15 cellular contexts compared by ENCODE assay signal in genomic region chr14:78029471-78030372, GRCh38.
DNase-seq lines count a peak whose midpoint lies in the region; ATAC-seq, FAIRE-seq and TF ChIP-seq lines count a peak whose summit lies in the region.
"Had no signal": no experiment of that assay in that cellular context is flagged by ENCODE, and none has a peak within 500 bp of the region (broad histone marks: within the 10 kb centered on the region; RNA-seq: fewer than 3 reads in every experiment).

No MANE protein-coding gene starts in this region.

- no peak overlapping the region for H2BK15ac ChIP-seq in H1 (ENCODE audit: low read length)

- no peaks in the 10 kb centered on the region for H3K23me2 ChIP-seq in H1 (ENCODE audit: low read depth, low read length)

- peak overlapping the region; percentile 12 for H3K14ac ChIP-seq in H1 (ENCODE audit: insufficient read length)

- ATAC-seq in esophagus mucosa (no peak), aorta (ENCODE audit: low FRiP score) (no peak)
- ATAC-seq: activated CD8-positive, alpha-beta memory T cell treated with anti-CD3 and anti-CD28 coated beads, Interleukin-2, amount 10 ng/mL, durations not matched to agents 7 days and 5 days had no signal

- H4K91ac ChIP-seq in H1 (replicated peaks; ENCODE audit: insufficient read length, low read length), result peak overlapping the region; percentile 86

- peak overlapping the region; percentile 65; the same call in 1 of the 2 replicates for H3K18ac ChIP-seq in H1 (ENCODE audit: extremely low read depth, low read length)

- H4K5ac ChIP-seq in H1 (ENCODE audit: insufficient read length, low read depth, low read length), result peak overlapping the region; percentile 73

- H3K27ac ChIP-seq in H1 (ENCODE audit: low read depth, low read length), result peak overlapping the region; percentile 55; the same call in 1 of the 2 replicates
- H3K27ac ChIP-seq in parathyroid adenoma, result no peak overlapping the region
- no peak overlapping the region for H3K27ac ChIP-seq in aorta (ENCODE audit: low read depth in 1 of 2, low read length in 2 of 2)
- H3K27ac ChIP-seq in kidney (ENCODE audit: low read depth in 2 of 2, low read length in 2 of 2), result no peak overlapping the region
- H3K27ac ChIP-seq: esophagus muscularis mucosa, left ventricle myocardium inferior had no signal

- TF ChIP-seq RAD21 in H1 (IDR thresholded peaks at IDR 0.05 in 1 of 2, conservative IDR thresholded peaks at IDR 0.05 in 1 of 2; ENCODE audit: low read depth in 2 of 2, low read length in 2 of 2), result no peak; a peak in 2 of 4 replicates

- peak overlapping the region; percentile 15 for H3K4ac ChIP-seq in H1 (replicated peaks; ENCODE audit: insufficient read length, low read depth, low read length)

- H3K9ac ChIP-seq in H1 (replicated peaks in 1 of 4; ENCODE audit: extremely low read depth in 1 of 4, low read depth in 3 of 4, low read length in 3 of 4), result no peak overlapping the region
- no peak overlapping the region for H3K9ac ChIP-seq in parathyroid adenoma
- no peak overlapping the region for H3K9ac ChIP-seq in kidney (ENCODE audit: low read length in 2 of 2)
- H3K9ac ChIP-seq: SK-N-SH had no signal

- no peak overlapping the region; the same call in 1 of the 2 replicates for H4K8ac ChIP-seq in H1 (ENCODE audit: extremely low read depth, insufficient read depth, low read length)

- TF ChIP-seq EP300 in H1 (IDR thresholded peaks at IDR 0.05; ENCODE audit: borderline replicate concordance in 1 of 2, low read depth in 2 of 2, low read length in 2 of 2), result peak in 1 of 2 experiments; percentile 61; a peak in 1 of 3 replicates

- POLR2A ChIA-PET in H1 (lab: Charles Lee; ENCODE audit: partially characterized antibody), result interaction anchor here (0.6 to 0.8 kb wide), 2 partner anchors 214 to 549 kb away, joined by 3 read pairs; no protein-coding TSS in a partner anchor

- H3K56ac ChIP-seq in H1 (replicated peaks; ENCODE audit: insufficient read length, low read depth, low read length), result no peak overlapping the region

- H3K36me3 ChIP-seq in H7 (replicated peaks; ENCODE audit: control insufficient read depth, insufficient read depth, low read length), result no peaks in the 10 kb centered on the region
- H3K36me3 ChIP-seq in H1 (ENCODE audit: control insufficient read depth in 2 of 4, insufficient read depth in 4 of 4, low read length in 3 of 4), result no peaks in the 10 kb centered on the region
- H3K36me3 ChIP-seq in parathyroid adenoma (ENCODE audit: control insufficient read depth, insufficient read depth, low read length), result no peaks in the 10 kb centered on the region
- H3K36me3 ChIP-seq in aorta (ENCODE audit: control insufficient read depth in 1 of 2, insufficient read depth in 2 of 2, low read length in 1 of 2), result no peaks in the 10 kb centered on the region
- no peaks in the 10 kb centered on the region for H3K36me3 ChIP-seq in kidney (ENCODE audit: control insufficient read depth in 1 of 2, insufficient read depth in 2 of 2, low read length in 2 of 2)
- H3K36me3 ChIP-seq: esophagus muscularis mucosa, left ventricle myocardium inferior had no signal

- H4K20me1 ChIP-seq in H1 (replicated peaks in 1 of 2; ENCODE audit: control insufficient read depth in 1 of 2, insufficient read depth in 2 of 2, low read length in 2 of 2), result no peaks in the 10 kb centered on the region

- no peak overlapping the region for H3K23ac ChIP-seq in H1 (ENCODE audit: insufficient read length)

- H2BK12ac ChIP-seq in H1 (ENCODE audit: low read depth, low read length), result peak overlapping the region; percentile 64; the same call in 1 of the 2 replicates

- peak overlapping the region; percentile 83; the same call in 1 of the 2 replicates for H2BK20ac ChIP-seq in H1 (ENCODE audit: low read length)

- peaks cover 0 to 8% (median 3%) of the 10 kb centered on the region in 4 experiments; a peak in 5 of 7 replicates for H3K4me1 ChIP-seq in H1 (replicated peaks in 1 of 4; ENCODE audit: control insufficient read depth in 3 of 4, insufficient read depth in 4 of 4, low read length in 3 of 4)
- H3K4me1 ChIP-seq in parathyroid adenoma, result no peaks in the 10 kb centered on the region
- no peaks in the 10 kb centered on the region for H3K4me1 ChIP-seq in aorta (ENCODE audit: control insufficient read depth in 1 of 2, insufficient read depth in 2 of 2, low read length in 2 of 2)
- H3K4me1 ChIP-seq in kidney (ENCODE audit: control insufficient read depth in 1 of 2, insufficient read depth in 1 of 2, low read depth in 1 of 2, low read length in 2 of 2), result no peaks in the 10 kb centered on the region
- H3K4me1 ChIP-seq: esophagus muscularis mucosa, left ventricle myocardium inferior had no signal

- H3K79me1 ChIP-seq in H1 (ENCODE audit: low read depth, low read length), result no peaks in the 10 kb centered on the region

- peak overlapping the region; percentile 86; the same call in 1 of the 2 replicates for H2BK5ac ChIP-seq in H1 (ENCODE audit: low read depth, low read length)

- peak overlapping the region; percentile 0; the same call in 1 of the 2 replicates for H2AK5ac ChIP-seq in H1 (ENCODE audit: low read depth, low read length)

- H3K9me3 ChIP-seq in H1 (ENCODE audit: insufficient read depth in 2 of 2, low read depth in 1 of 2, low read length in 1 of 2) (no peaks in the 10 kb centered on the region), parathyroid adenoma (ENCODE audit: control insufficient read depth, low read length) (no peaks in the 10 kb centered on the region), aorta (ENCODE audit: control insufficient read depth, low read length) (no peaks in the 10 kb centered on the region), kidney (ENCODE audit: control insufficient read depth in 1 of 2, low read length in 2 of 2) (no peaks in the 10 kb centered on the region)
- H3K9me3 ChIP-seq: esophagus muscularis mucosa, left ventricle myocardium inferior, SK-N-SH had no signal

- CTCF ChIA-PET in H1 (lab: Charles Lee; ENCODE audit: partially characterized antibody), result interaction anchor here (0.7 to 1.5 kb wide), 6 partner anchors 10 to 567 kb away, joined by 3 to 5 read pairs (median 4); partner anchors contain the start of gene NRXN3

- FAIRE-seq in H1 (lab: Jason Lieb, UNC), result no peak
- no peak for FAIRE-seq in kidney (lab: Jason Lieb, UNC)
- FAIRE-seq: astrocyte had no signal

- intact Hi-C loops in aorta (cut with DNase I) (no loop called here), kidney (cut with DNase I) (no loop called here)

- H3K4me2 ChIP-seq in H1 (ENCODE audit: insufficient read depth in 1 of 2, low read depth in 2 of 2, low read length in 2 of 2) (peak overlapping the region; percentile 22 to 59), parathyroid adenoma (ENCODE audit: low read length) (no peak overlapping the region)
- H3K4me2 ChIP-seq: SK-N-SH had no signal

- H2BK120ac ChIP-seq in H1 (replicated peaks; ENCODE audit: low read depth, low read length), result peak overlapping the region; percentile 97

- H2AFZ ChIP-seq in H1 (ENCODE audit: low read length) (peak overlapping the region; percentile 61), parathyroid adenoma (peak overlapping the region; percentile 39)

- TF ChIP-seq POLR2A in H1 (IDR thresholded peaks at IDR 0.05; ENCODE audit: control extremely low read depth in 1 of 2, low read depth in 2 of 2, low read length in 2 of 2), result no peak

- H3K27me3 ChIP-seq in H7 (ENCODE audit: control insufficient read depth, insufficient read depth, low read length), result no peaks in the 10 kb centered on the region
- no peaks in the 10 kb centered on the region for H3K27me3 ChIP-seq in H1 (replicated peaks in 1 of 4; ENCODE audit: control insufficient read depth in 3 of 4, extremely low read depth in 1 of 4, insufficient read depth in 3 of 4, low read length in 3 of 4)
- H3K27me3 ChIP-seq in parathyroid adenoma (ENCODE audit: control insufficient read depth, insufficient read depth, low read length), result no peaks in the 10 kb centered on the region
- no peaks in the 10 kb centered on the region for H3K27me3 ChIP-seq in aorta (ENCODE audit: control insufficient read depth in 1 of 2, insufficient read depth in 2 of 2, low read length in 1 of 2)

- TF ChIP-seq CTCF in H1 (IDR thresholded peaks at IDR 0.05; ENCODE audit: control extremely low read depth in 1 of 3, insufficient read depth in 1 of 3, low read depth in 1 of 3, low read length in 3 of 3) (peak in 1 of 3 experiments; percentile 16; a peak in 1 of 4 replicates), parathyroid adenoma (IDR thresholded peaks at IDR 0.05) (peak; percentile 21), kidney (IDR thresholded peaks at IDR 0.05; ENCODE audit: borderline replicate concordance, extremely low read depth, insufficient read depth) (no peak)

- 31% methylated on average over 18 of the region's 18 CpGs; no CpG with 5 or more reads in 1 of the 2 experiments for WGBS in H1 (ENCODE audit: extremely low coverage in 1 of 2, insufficient coverage in 1 of 2, insufficient read length in 1 of 2, insufficient replicate concordance in 2 of 2, low coverage in 1 of 2, low lambda C conversion rate in 2 of 2, missing lambda C conversion rate in 1 of 2), 2 experiments
- 26 to 29% methylated on average over 18 of the region's 18 CpGs for WGBS in aorta, 2 donors

- H3K4me3 ChIP-seq in H7 (ENCODE audit: insufficient read depth, low read depth, low read length) (no peak overlapping the region; the same call in 1 of the 2 replicates), H1 (ENCODE audit: extremely low read depth in 1 of 4, insufficient read depth in 2 of 4, low read depth in 3 of 4, low read length in 4 of 4) (peak overlapping the region in 1 of 4 experiments; percentile 45; a peak in 2 of 8 replicates), parathyroid adenoma (ENCODE audit: low read depth, low read length) (no peak overlapping the region), aorta (ENCODE audit: low read length in 2 of 2) (no peak overlapping the region), kidney (ENCODE audit: low read length in 2 of 2) (no peak overlapping the region)
- H3K4me3 ChIP-seq: esophagus muscularis mucosa, left ventricle myocardium inferior had no signal

- H3K79me2 ChIP-seq in H1 (ENCODE audit: control insufficient read depth in 1 of 2, insufficient read depth in 2 of 2, low read length in 2 of 2), result no peaks in the 10 kb centered on the region
- no peaks in the 10 kb centered on the region for H3K79me2 ChIP-seq in parathyroid adenoma

- DNase-seq in H7 (peak; percentile 49), NCI-H2227 (lab: John Stamatoyannopoulos, UW; ENCODE audit: unreplicated experiment) (peak; percentile 86), H1 (ENCODE audit: low read depth in 1 of 2, low spot score in 2 of 2) (peak; percentile 31 to 63), NAMALWA (ENCODE audit: low spot score) (no peak), aorta (no peak), kidney (no peak)
- DNase-seq: activated CD8-positive, alpha-beta memory T cell treated with anti-CD3 and anti-CD28 coated beads, Interleukin-2, amount 10 ng/mL, durations not matched to agents 7 days and 5 days; DMS153; HFFc6; left ventricle myocardium inferior; SK-N-SH had no signal

TF ChIP-seq in H1, 55 proteins besides CTCF, POLR2A, EP300 and RAD21 (continues in another document):
- TF ChIP-seq CTBP2 (IDR thresholded peaks at IDR 0.05; ENCODE audit: borderline replicate concordance, insufficient read depth, insufficient read length, low read length) (peak; percentile 57), GTF2F1 (IDR thresholded peaks at IDR 0.05; ENCODE audit: borderline replicate concordance, low read depth, low read length) (no peak), TCF12 (IDR thresholded peaks at IDR 0.05; ENCODE audit: low read depth, low read length) (0 out of 2 replicates have a peak, but pooled peaks have one; percentile 36), EZH2 (IDR thresholded peaks at IDR 0.05; ENCODE audit: low read depth, low read length, severe bottlenecking) (no peak)

Comparison
In these comparisons a context has a peak if more than half of its experiments do, and no peak if none do; other contexts are left out.
1. DNase-seq: peak in H7 (single experiment), NCI-H2227 (single experiment) and H1 (2 of 2); none in NAMALWA (single experiment), aorta (0 of 2) and kidney (single experiment).